In genomic region chr16:88976359-88977027, GRCh38 we compare ENCODE assay signal across 17 cellular contexts. TPM values are rescaled to one million over a fixed set of nuclear protein-coding genes. Genes with fewer than 3 reads are reported as not detected.
DNase-seq lines count a peak whose midpoint lies in the region; ATAC-seq and TF ChIP-seq lines count a peak whose summit lies in the region.
"Had no signal": no experiment of that assay in that cellular context is flagged by ENCODE, and none has a peak within 500 bp of the region (broad histone marks: within the 10 kb centered on the region; RNA-seq: fewer than 3 reads in every experiment).

No MANE protein-coding gene starts in this region.

- TF ChIP-seq CTCF in CD14-positive monocyte (IDR thresholded peaks at IDR 0.05) (no peak), GM13977 (IDR thresholded peaks at IDR 0.05; ENCODE audit: extremely low read depth, insufficient read depth, missing control alignments) (no peak), WERI-Rb-1 (IDR thresholded peaks at IDR 0.05; ENCODE audit: low read depth, low read length) (no peak)

- intact Hi-C loops in CD14-positive monocyte (cut with micrococcal nuclease), result loop anchor here (2.0 kb wide), 2 partner anchors 38 to 40 kb away; no protein-coding TSS in a partner anchor

- peaks cover 3 to 16% (median 5%) of the 10 kb centered on the region in 3 donors for H3K27me3 Mint-ChIP-seq in CD14-positive monocyte (ENCODE audit: low read depth in 3 of 3)
- H3K27me3 Mint-ChIP-seq in naive B cell, result no peaks in the 10 kb centered on the region

- H3K9me3 Mint-ChIP-seq in CD14-positive monocyte (peaks cover 0 to 7% (median 1%) of the 10 kb centered on the region in 7 donors), naive B cell (peaks cover 0 to 5% (median 0%) of the 10 kb centered on the region in 7 donors)
- H3K9me3 Mint-ChIP-seq: activated CD4-positive, alpha-beta memory T cell treated with anti-CD3 and anti-CD28 coated beads, Interleukin-2, amount 10 ng/mL, durations not matched to agents 7 days and 5 days; T-helper 2 cell treated with Interferon-gamma antibody and Interleukin-4, amounts not matched to agents 5 μg/mL and 100 μg/mL, for 36 hours had no signal

- in situ Hi-C loops in GM13977 (cut with MboI; ENCODE audit: low pct_unique_long_range_greater_than_20kb, low sequenced_read_pairs, unreplicated experiment), result no loop called here

- H3K27ac Mint-ChIP-seq in CD14-positive monocyte, result peak overlapping the region in 6 of 7 donors; percentile 30 to 88 (median 74)
- H3K27ac Mint-ChIP-seq in naive B cell, result peak overlapping the region in 4 of 6 donors; percentile 37 to 94 (median 74)
- H3K27ac Mint-ChIP-seq: activated CD4-positive, alpha-beta memory T cell treated with anti-CD3 and anti-CD28 coated beads, Interleukin-2, amount 10 ng/mL, durations not matched to agents 7 days and 5 days; GM23338; T-helper 2 cell treated with Interferon-gamma antibody and Interleukin-4, amounts not matched to agents 5 μg/mL and 100 μg/mL, for 36 hours had no signal

- peak overlapping the region; percentile 94 to 99 for H3K4me3 Mint-ChIP-seq in CD14-positive monocyte
- H3K4me3 Mint-ChIP-seq in naive B cell, result peak overlapping the region; percentile 78 to 94 (median 92)
- H3K4me3 Mint-ChIP-seq: activated CD4-positive, alpha-beta memory T cell treated with anti-CD3 and anti-CD28 coated beads, Interleukin-2, amount 10 ng/mL, durations not matched to agents 7 days and 5 days; brain; GM23338; T-helper 2 cell treated with Interferon-gamma antibody and Interleukin-4, amounts not matched to agents 5 μg/mL and 100 μg/mL, for 36 hours had no signal

- H3K4me3 ChIP-seq in SJCRH30, result peak overlapping the region; percentile 68
- H3K4me3 ChIP-seq in WERI-Rb-1 (ENCODE audit: low read depth, low read length), result no peak overlapping the region
- H3K4me3 ChIP-seq: GM23338 had no signal

- H3K4me1 Mint-ChIP-seq in CD14-positive monocyte, result peaks cover 64% of the 10 kb centered on the region
- H3K4me1 Mint-ChIP-seq in naive B cell, result peaks cover 81 to 92% (median 90%) of the 10 kb centered on the region in 3 donors
- H3K4me1 Mint-ChIP-seq: activated CD4-positive, alpha-beta memory T cell treated with anti-CD3 and anti-CD28 coated beads, Interleukin-2, amount 10 ng/mL, durations not matched to agents 7 days and 5 days; GM23338 had no signal

- peak; percentile 10 to 14 for ATAC-seq in naive B cell (ENCODE audit: low read depth in 2 of 2)

- H3K27ac ChIP-seq in SJCRH30 (peak overlapping the region; percentile 68), WERI-Rb-1 (no peak overlapping the region)

- peaks cover 11 to 18% of the 10 kb centered on the region in 2 donors for H3K36me3 Mint-ChIP-seq in CD14-positive monocyte
- H3K36me3 Mint-ChIP-seq in naive B cell, result no peaks in the 10 kb centered on the region
- H3K36me3 Mint-ChIP-seq: brain had no signal

- DNase-seq in CD14-positive monocyte (ENCODE audit: low spot score), result no peak
- DNase-seq in GM13977 (ENCODE audit: low spot score), result peak; percentile 57
- no peak for DNase-seq in SJCRH30
- DNase-seq in naive B cell, result peak; percentile 43
- DNase-seq in NCI-H524 (lab: John Stamatoyannopoulos, UW), result no peak
- no peak for DNase-seq in NCI-H526 treated with DMSO at 0.1 percent for 48 hours (lab: John Stamatoyannopoulos, UW)
- no peak for DNase-seq in WERI-Rb-1
- no peak for DNase-seq in activated gamma-delta T cell (lab: John Stamatoyannopoulos, UW)
- DNase-seq: activated CD4-positive, alpha-beta memory T cell treated with anti-CD3 and anti-CD28 coated beads, Interleukin-2, amount 10 ng/mL, durations not matched to agents 7 days and 5 days; NCI-H345; stimulated activated CD4-positive, alpha-beta T cell treated with anti-CD3 and anti-CD28 coated beads, Interleukin-2, amount 100 ng/mL, for 24 hours had no signal

- H3K4me1 ChIP-seq in SJCRH30, result peaks cover 26% of the 10 kb centered on the region
- H3K4me1 ChIP-seq: BE2C had no signal

- H3K36me3 ChIP-seq in SJCRH30, result no peaks in the 10 kb centered on the region; the same call in 1 of the 2 replicates
- H3K36me3 ChIP-seq in WERI-Rb-1, result no peaks in the 10 kb centered on the region
- H3K36me3 ChIP-seq: BE2C had no signal

- H3K9me3 ChIP-seq in SJCRH30 (replicated peaks), result no peaks in the 10 kb centered on the region
- H3K9me3 ChIP-seq in WERI-Rb-1 (ENCODE audit: severe bottlenecking), result no peaks in the 10 kb centered on the region
- H3K9me3 ChIP-seq: BE2C had no signal

- H3K27me3 ChIP-seq in SJCRH30, result no peaks in the 10 kb centered on the region
- H3K27me3 ChIP-seq in WERI-Rb-1 (ENCODE audit: insufficient read depth, low read depth, severe bottlenecking), result no peaks in the 10 kb centered on the region

RNA-seq across cellular contexts. Expression of gene CBFA2T3, which starts 0.5 kb away (rescaled TPM):
- 1 to 10 TPM; 5.3 to 6.2 TPM for polyA plus RNA-seq in CD14-positive monocyte
- total RNA-seq in SJCRH30 (2014; rRNA removed; shearing (Covaris generic)), result 1.8 and 3.5 TPM in 2 replicates
- 10 to 100 TPM in 3 of 6 donors, 1 to 10 TPM in 2, under 1 TPM in 1; 0.14 to 19.0 (median 10.0) TPM for polyA plus RNA-seq in naive B cell (ENCODE audit: low read depth in 6 of 6)
- total RNA-seq: activated CD4-positive, alpha-beta memory T cell treated with anti-CD3 and anti-CD28 coated beads, Interleukin-2, amount 10 ng/mL, durations not matched to agents 7 days and 5 days; pulmonary artery endothelial cell; RPMI7951 had no signal

Comparison
In these comparisons a context has a peak if more than half of its experiments do, and no peak if none do; other contexts are left out.
1. DNase-seq: peak in GM13977 (single experiment) and naive B cell (single experiment); none in CD14-positive monocyte (single experiment), SJCRH30 (0 of 2), NCI-H524 (0 of 2), NCI-H526 treated with DMSO at 0.1 percent for 48 hours (single experiment), WERI-Rb-1 (single experiment) and activated gamma-delta T cell (single experiment).